23 cellular contexts compared by ENCODE assay signal in genomic region chr2:237200462-237200861, GRCh38.
A peak's percentile ranks its signal among the peaks of the same experiment; 100 is the strongest.
DNase-seq lines count a peak whose midpoint lies in the region; ATAC-seq and TF ChIP-seq lines count a peak whose summit lies in the region.
"Had no signal": no experiment of that assay in that cellular context is flagged by ENCODE, and none has a peak within 500 bp of the region (broad histone marks: within the 10 kb centered on the region; RNA-seq: fewer than 3 reads in every experiment).

No MANE protein-coding gene starts in this region.

- intact Hi-C loops in Panc1 (cut with micrococcal nuclease; ENCODE audit: unreplicated experiment) (no loop called here), colonic mucosa (cut with DNase I) (no loop called here)

- H3K4me1 ChIP-seq in SK-N-SH (ENCODE audit: control insufficient read depth in 1 of 2, insufficient read depth in 2 of 2, low read depth in 1 of 2, low read length in 1 of 2) (peaks cover 15 to 41% of the 10 kb centered on the region in 2 experiments; a peak in 3 of 4 replicates), Panc1 (ENCODE audit: control insufficient read depth, insufficient read depth, low read length) (peaks cover 31% of the 10 kb centered on the region), fibroblast of lung (ENCODE audit: control insufficient read depth, extremely low read depth, insufficient read depth, low read length) (peaks cover 54% of the 10 kb centered on the region), trophoblast cell (ENCODE audit: control insufficient read depth in 1 of 2, insufficient read depth in 2 of 2, low read length in 2 of 2) (peaks cover 33 to 54% of the 10 kb centered on the region in 2 experiments), colonic mucosa (no peaks in the 10 kb centered on the region)
- H3K4me1 ChIP-seq: Peyer's patch had no signal

- no peaks in the 10 kb centered on the region for H3K9me3 ChIP-seq in SK-N-SH
- no peaks in the 10 kb centered on the region; the same call in 1 of the 2 replicates for H3K9me3 ChIP-seq in Panc1 (ENCODE audit: control insufficient read depth, insufficient read depth, low read depth, low read length)
- H3K9me3 ChIP-seq in fibroblast of lung (ENCODE audit: control insufficient read depth, insufficient read depth, low read depth, low read length), result no peaks in the 10 kb centered on the region
- H3K9me3 ChIP-seq in trophoblast cell (ENCODE audit: insufficient read depth, low read depth, low read length), result peaks cover 4% of the 10 kb centered on the region
- no peaks in the 10 kb centered on the region for H3K9me3 ChIP-seq in colonic mucosa
- H3K9me3 ChIP-seq: BE2C, Caco-2, Peyer's patch had no signal

- H3K4me3 Mint-ChIP-seq in immature natural killer cell, result no peak overlapping the region
- H3K4me3 Mint-ChIP-seq: CD4-positive, CD25-positive, alpha-beta regulatory T cell had no signal

- H3K14ac ChIP-seq in trophoblast cell (ENCODE audit: low read length), result peak overlapping the region; percentile 80

- H2BK5ac ChIP-seq in trophoblast cell (ENCODE audit: low read depth, low read length, poor library complexity), result peak overlapping the region; percentile 65

- no peaks in the 10 kb centered on the region for H3K27me3 Mint-ChIP-seq in immature natural killer cell (ENCODE audit: low read depth in 3 of 3)

- CTCF ChIA-PET in SK-N-SH (lab: Yijun Ruan, JAX), result no interaction called here
- CTCF ChIA-PET in Panc1 (lab: Charles Lee), result no interaction called here

- H3K9me3 Mint-ChIP-seq in immature natural killer cell, result no peaks in the 10 kb centered on the region
- H3K9me3 Mint-ChIP-seq: CD4-positive, CD25-positive, alpha-beta regulatory T cell had no signal

- peak overlapping the region; percentile 89 for H2AK5ac ChIP-seq in trophoblast cell (ENCODE audit: low read length)

- peak overlapping the region; percentile 90 for H2BK12ac ChIP-seq in trophoblast cell (ENCODE audit: low read length)

- peak overlapping the region; percentile 75 for H3K18ac ChIP-seq in trophoblast cell (ENCODE audit: low read length)

- H3K27ac ChIP-seq in SK-N-SH (ENCODE audit: low read depth in 2 of 2, low read length in 1 of 2) (peak overlapping the region; percentile 9 to 96; a peak in 3 of 4 replicates), Panc1 (ENCODE audit: low read length) (peak overlapping the region; percentile 71), fibroblast of lung (ENCODE audit: insufficient read depth, low read length) (peak overlapping the region; percentile 65), trophoblast cell (ENCODE audit: low read depth, low read length) (peak overlapping the region; percentile 46), colonic mucosa (no peak overlapping the region)
- H3K27ac ChIP-seq: 22Rv1, GM23248 had no signal

- H3K27me3 ChIP-seq in SK-N-SH (ENCODE audit: insufficient read depth) (no peaks in the 10 kb centered on the region), Panc1 (ENCODE audit: control insufficient read depth, insufficient read depth, low read length) (no peaks in the 10 kb centered on the region), fibroblast of lung (ENCODE audit: control insufficient read depth, insufficient read depth, low read length) (no peaks in the 10 kb centered on the region), trophoblast cell (ENCODE audit: insufficient read depth, low read length) (no peaks in the 10 kb centered on the region), colonic mucosa (no peaks in the 10 kb centered on the region)
- H3K27me3 ChIP-seq: BE2C, Peyer's patch had no signal

- BruUV-seq in Panc1 (replicated peaks; lab: Mats Ljungman, UMichigan), result no TSS peak

- peak overlapping the region; percentile 73 for H4K8ac ChIP-seq in trophoblast cell (ENCODE audit: low read depth, low read length)

- H3F3A ChIP-seq in SK-N-SH (replicated peaks; ENCODE audit: insufficient read depth), result peaks cover 41% of the 10 kb centered on the region

- H3K36me3 Mint-ChIP-seq in immature natural killer cell, result no peaks in the 10 kb centered on the region
- H3K36me3 Mint-ChIP-seq: CD4-positive, CD25-positive, alpha-beta regulatory T cell had no signal

- H4K20me1 ChIP-seq in SK-N-SH (ENCODE audit: insufficient read depth) (no peaks in the 10 kb centered on the region), fibroblast of lung (ENCODE audit: control insufficient read depth, extremely low read depth, insufficient read depth, low read length) (no peaks in the 10 kb centered on the region)

- H3K36me3 ChIP-seq in SK-N-SH (replicated peaks in 1 of 2; ENCODE audit: control insufficient read depth in 1 of 2, insufficient read depth in 2 of 2, low read length in 1 of 2) (no peaks in the 10 kb centered on the region), Panc1 (ENCODE audit: control insufficient read depth, insufficient read depth, low read length) (no peaks in the 10 kb centered on the region), fibroblast of lung (ENCODE audit: control insufficient read depth, insufficient read depth, low read length) (no peaks in the 10 kb centered on the region), trophoblast cell (ENCODE audit: control insufficient read depth in 1 of 2, insufficient read depth in 2 of 2, low read length in 2 of 2) (no peaks in the 10 kb centered on the region), colonic mucosa (no peaks in the 10 kb centered on the region)
- H3K36me3 ChIP-seq: BE2C, Peyer's patch had no signal

- no peak overlapping the region for H3K4me2 ChIP-seq in SK-N-SH
- no peak overlapping the region for H3K4me2 ChIP-seq in fibroblast of lung (ENCODE audit: extremely low read depth, insufficient read depth, low read length)
- no peak overlapping the region for H3K4me2 ChIP-seq in trophoblast cell (ENCODE audit: low read length)

- H4K91ac ChIP-seq in trophoblast cell (ENCODE audit: low read depth, low read length), result peak overlapping the region; percentile 93

- no peaks in the 10 kb centered on the region for H3K9me2 ChIP-seq in SK-N-SH

- no peak for TF ChIP-seq RAD21 in SK-N-SH (IDR thresholded peaks at IDR 0.05; ENCODE audit: low read length)

- TF ChIP-seq EP300 in SK-N-SH (IDR thresholded peaks at IDR 0.05; ENCODE audit: borderline replicate concordance in 1 of 2, low read depth in 1 of 2, low read length in 1 of 2), result no peak

- H3K9ac ChIP-seq in SK-N-SH (no peak overlapping the region), fibroblast of lung (ENCODE audit: insufficient read depth, low read length) (no peak overlapping the region), trophoblast cell (ENCODE audit: low read length) (no peak overlapping the region), colonic mucosa (ENCODE audit: low read depth in 2 of 2, low read length in 2 of 2) (no peak overlapping the region)
- H3K9ac ChIP-seq: GM23248 had no signal

- H3K27ac Mint-ChIP-seq in immature natural killer cell, result no peak overlapping the region
- H3K27ac Mint-ChIP-seq: CD4-positive, CD25-positive, alpha-beta regulatory T cell had no signal

- H2AFZ ChIP-seq in SK-N-SH (ENCODE audit: low read depth), result no peak overlapping the region
- H2AFZ ChIP-seq in fibroblast of lung (ENCODE audit: low read length), result no peak overlapping the region
- H2AFZ ChIP-seq in trophoblast cell (ENCODE audit: insufficient read depth, low read length, poor library complexity), result peak overlapping the region; percentile 38
- H2AFZ ChIP-seq: GM23248 had no signal

- H3K4me3 ChIP-seq in SK-N-SH (ENCODE audit: low read depth in 2 of 2, low read length in 1 of 2), result no peak overlapping the region
- H3K4me3 ChIP-seq in Panc1 (ENCODE audit: low read depth in 2 of 2, low read length in 2 of 2), result no peak overlapping the region
- H3K4me3 ChIP-seq in fibroblast of lung (replicated peaks in 1 of 4; ENCODE audit: control extremely low read depth in 1 of 4, insufficient read depth in 1 of 4, low read depth in 3 of 4, low read length in 4 of 4), result no peak overlapping the region
- H3K4me3 ChIP-seq in trophoblast cell (ENCODE audit: low read depth, low read length), result no peak overlapping the region
- H3K4me3 ChIP-seq in colonic mucosa, result no peak overlapping the region
- H3K4me3 ChIP-seq: GM23248, Peyer's patch had no signal

- peak overlapping the region; percentile 28 for H3K4ac ChIP-seq in trophoblast cell (ENCODE audit: low read depth, low read length)

- no peak for DNase-seq in SK-N-SH
- no peak for DNase-seq in Panc1 (ENCODE audit: low read depth, low spot score)
- no peak for DNase-seq in fibroblast of lung (ENCODE audit: low read depth in 2 of 2)
- DNase-seq in trophoblast cell, result no peak
- DNase-seq in colonic mucosa, result no peak
- no peak for DNase-seq in immature natural killer cell
- DNase-seq: BE2C; Caco-2; CD4-positive, CD25-positive, alpha-beta regulatory T cell; DMS153; GDM1; GM23248; MM.1S; NCI-H1092; NCI-H1436 treated with DMSO at 0.1 percent for 48 hours; NCI-H2029; NCI-H2171 treated with DMSO at 0.1 percent for 48 hours; NCI-H446 treated with DMSO at 0.1 percent for 48 hours; Peyer's patch had no signal

- peaks cover 66% of the 10 kb centered on the region for H3K79me1 ChIP-seq in trophoblast cell (ENCODE audit: low read length)

- H2BK120ac ChIP-seq in trophoblast cell (ENCODE audit: insufficient read depth, low read length, poor library complexity), result peak overlapping the region; percentile 94

- in situ Hi-C loops in Panc1 (cut with HindIII; ENCODE audit: low pct_unique_long_range_greater_than_20kb, low sequenced_read_pairs), result no loop called here

- WGBS in SK-N-SH (ENCODE audit: low lambda C conversion rate), result no CpG with 5 or more reads among the region's 7 CpGs
- WGBS in trophoblast cell (ENCODE audit: extremely low coverage, insufficient coverage, insufficient read length), result no CpG with 5 or more reads among the region's 7 CpGs

- H4K12ac ChIP-seq in trophoblast cell (ENCODE audit: low read depth, low read length), result no peak overlapping the region

- TF ChIP-seq CTCF in SK-N-SH (IDR thresholded peaks at IDR 0.05) (no peak), Panc1 (IDR thresholded peaks at IDR 0.05) (no peak), fibroblast of lung (conservative IDR thresholded peaks at IDR 0.05 in 1 of 2, IDR thresholded peaks at IDR 0.05 in 1 of 2; ENCODE audit: low read depth in 1 of 2, low read length in 2 of 2) (no peak), colonic mucosa (IDR thresholded peaks at IDR 0.05) (no peak)

- H3K79me2 ChIP-seq in SK-N-SH (ENCODE audit: insufficient read depth), result no peaks in the 10 kb centered on the region
- no peaks in the 10 kb centered on the region for H3K79me2 ChIP-seq in fibroblast of lung (ENCODE audit: control insufficient read depth, insufficient read depth, low read length)
- peaks cover 13% of the 10 kb centered on the region for H3K79me2 ChIP-seq in trophoblast cell (ENCODE audit: control insufficient read depth, insufficient read depth, low read length, poor library complexity)

- ATAC-seq in SK-N-SH treated with all-trans-retinoic acid at 6 μM for 48 hours, result no peak
- no peak for ATAC-seq in Panc1
- no peak for ATAC-seq in GM21529 (IDR thresholded peaks at IDR 0.05; ENCODE audit: unreplicated experiment)
- ATAC-seq: HCT116 had no signal

- POLR2A ChIA-PET in SK-N-SH (lab: Yijun Ruan, JAX) (no interaction called here), Panc1 (lab: Charles Lee) (no interaction called here)

- H3K23ac ChIP-seq in trophoblast cell (ENCODE audit: low read length), result no peak overlapping the region

- no peaks in the 10 kb centered on the region for H3K4me1 Mint-ChIP-seq in immature natural killer cell
- H3K4me1 Mint-ChIP-seq: CD4-positive, CD25-positive, alpha-beta regulatory T cell had no signal

TF ChIP-seq in SK-N-SH, 30 proteins besides CTCF, POLR2A, EP300 and RAD21 (continues in another document):
- no peak for TF ChIP-seq TEAD4 (IDR thresholded peaks at IDR 0.05; ENCODE audit: borderline replicate concordance, insufficient read depth)
